8 cellular contexts compared by ENCODE assay signal in the genomic region with DNA sequence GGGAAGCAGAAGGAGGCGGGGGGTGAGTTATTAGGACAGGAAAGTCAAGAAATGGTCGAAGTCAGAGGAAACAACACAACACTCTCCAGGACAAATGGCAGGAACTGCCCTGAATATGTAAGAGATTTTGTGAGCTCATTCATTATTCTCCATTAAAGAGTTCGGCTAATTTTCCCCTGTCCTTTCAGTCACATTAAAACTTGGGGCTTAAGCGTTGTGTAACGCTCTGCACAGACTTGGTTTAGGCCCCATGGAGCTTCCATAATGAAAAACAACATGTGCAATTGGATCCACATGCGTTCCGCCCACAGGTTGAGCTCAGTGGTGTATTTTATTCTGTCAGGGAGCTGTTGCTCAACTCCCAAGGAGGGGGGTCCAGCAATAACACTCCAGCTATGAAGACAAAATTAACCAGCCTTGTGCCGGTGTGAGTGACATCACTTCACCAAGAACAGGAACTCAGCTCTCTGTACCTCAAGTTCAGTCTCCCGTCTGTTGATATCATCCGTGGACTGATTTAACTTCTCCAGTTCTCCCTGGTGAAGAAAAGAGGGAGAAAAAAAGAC. TPM values are rescaled to one million over a fixed set of nuclear protein-coding genes. Genes with fewer than 3 reads are reported as not detected.
A peak's percentile ranks its signal among the peaks of the same experiment; 100 is the strongest.
DNase-seq lines count a peak whose midpoint lies in the region; ATAC-seq and TF ChIP-seq lines count a peak whose summit lies in the region.

No MANE protein-coding gene starts in this region.

- no peaks in the 10 kb centered on the region for H3K27me3 ChIP-seq in dorsolateral prefrontal cortex
- H3K27me3 ChIP-seq in neural cell (ENCODE audit: insufficient read depth, low read depth, low read length): peaks cover 12% of the 10 kb centered on the region

- no peak overlapping the region for H2AFZ ChIP-seq in neural cell (ENCODE audit: low read depth, low read length)

- H3K27ac ChIP-seq in dorsolateral prefrontal cortex (peak overlapping the region in 51 of 59 donors; percentile 6 to 97 (median 82)), neural cell (ENCODE audit: low read length) (no peak overlapping the region)

- no peak for TF ChIP-seq EP300 in neural cell (conservative IDR thresholded peaks at IDR 0.05; ENCODE audit: poor library complexity, severe bottlenecking)

- ATAC-seq in stimulated activated naive CD8-positive, alpha-beta T cell treated with anti-CD3 and anti-CD28 coated beads, Interleukin-15, Interleukin-2, amounts not matched to agents 100 U/mL and 50 U/mL, for 24 hours: no peak
- ATAC-seq in HG02970 (IDR thresholded peaks at IDR 0.05; ENCODE audit: low FRiP score, unreplicated experiment): no peak
- ATAC-seq in HG03342 (IDR thresholded peaks at IDR 0.05; ENCODE audit: unreplicated experiment): no peak

- no peaks in the 10 kb centered on the region for H3K9me2 ChIP-seq in neural cell (ENCODE audit: insufficient read depth, low read length)

- no peak for TF ChIP-seq RAD21 in neural cell (conservative IDR thresholded peaks at IDR 0.05)

- H3F3A ChIP-seq in neural cell (ENCODE audit: insufficient read depth, low read length, poor library complexity, severe bottlenecking): no peaks in the 10 kb centered on the region

- peaks cover 25% of the 10 kb centered on the region for H3K79me2 ChIP-seq in neural cell (replicated peaks; ENCODE audit: insufficient read depth, low read length)

- H4K20me1 ChIP-seq in neural cell (ENCODE audit: insufficient read depth): no peaks in the 10 kb centered on the region

- no peak for TF ChIP-seq CTCF in dorsolateral prefrontal cortex (IDR thresholded peaks at IDR 0.05 in 54 of 56, conservative IDR thresholded peaks at IDR 0.05 in 2 of 56; ENCODE audit: low read depth in 1 of 56, partially characterized antibody in 56 of 56)
- no peak for TF ChIP-seq CTCF in neural cell (IDR thresholded peaks at IDR 0.05; ENCODE audit: poor library complexity, severe bottlenecking)

- peaks cover 3% of the 10 kb centered on the region for H3K36me3 ChIP-seq in neural cell (ENCODE audit: insufficient read depth, low read length)

- peak overlapping the region; percentile 93 for H3K9ac ChIP-seq in neural cell (ENCODE audit: low read length)

- peak overlapping the region in 51 of 59 donors; percentile 63 to 97 (median 89) for H3K4me3 ChIP-seq in dorsolateral prefrontal cortex
- H3K4me3 ChIP-seq in neural cell (ENCODE audit: low read length): peak overlapping the region; percentile 83

- intact Hi-C loops in dorsolateral prefrontal cortex (cut with DNase I): loop anchor here in 1 of 2 donors (2.0 kb wide), 1 partner anchor 19 kb away; no protein-coding TSS in a partner anchor

- peak overlapping the region; percentile 88 for H3K4me2 ChIP-seq in neural cell (ENCODE audit: low read length)

- DNase-seq in CD1c-positive myeloid dendritic cell (ENCODE audit: extremely low spot score) (peak; percentile 67), NCI-H2171 (lab: John Stamatoyannopoulos, UW) (peak; percentile 25), dorsolateral prefrontal cortex (peak in 1 of 10 donors; percentile 8)
- no peak for DNase-seq in stimulated activated naive CD8-positive, alpha-beta T cell treated with anti-CD3 and anti-CD28 coated beads, Interleukin-15, Interleukin-2, amounts not matched to agents 100 U/mL and 50 U/mL, for 24 hours
- DNase-seq in stimulated activated naive CD4-positive, alpha-beta T cell treated with Interleukin-2 at 50 U/mL for 16 hours (lab: John Stamatoyannopoulos, UW): no peak

- H3K9me3 ChIP-seq in neural cell (ENCODE audit: low read length): no peaks in the 10 kb centered on the region

TF ChIP-seq in neural cell, 6 proteins besides CTCF, POLR2A, EP300 and RAD21:
- TF ChIP-seq EZH2 (IDR thresholded peaks at IDR 0.05; ENCODE audit: borderline replicate concordance, insufficient read depth, low read length, poor library complexity, severe bottlenecking) (no peak), SMC3 (conservative IDR thresholded peaks at IDR 0.05; ENCODE audit: poor library complexity) (no peak), TAF1 (IDR thresholded peaks at IDR 0.05; ENCODE audit: low read depth) (no peak), POLR2AphosphoS5 (IDR thresholded peaks at IDR 0.05) (no peak), MXI1 (conservative IDR thresholded peaks at IDR 0.05; ENCODE audit: poor library complexity, severe bottlenecking) (peak; percentile 18)

RNA-seq across cellular contexts. Expression of gene SH3BP5, which starts 2.3 kb away (rescaled TPM):
- 100 to 1,000 TPM in 1 of 120 experiments, 10 to 100 TPM in 119; 30.2 to 111 (median 66.8) TPM for total RNA-seq in dorsolateral prefrontal cortex
- polyA plus RNA-seq in neural cell: 166 TPM in 2 replicates
- polyA minus RNA-seq in neural cell: 121 and 123 TPM in 2 replicates

Comparison
In these comparisons a context has a peak if more than half of its experiments do, and no peak if none do; other contexts are left out.
1. DNase-seq: peak in CD1c-positive myeloid dendritic cell (single experiment) and NCI-H2171 (single experiment); none in stimulated activated naive CD8-positive, alpha-beta T cell treated with anti-CD3 and anti-CD28 coated beads, Interleukin-15, Interleukin-2, amounts not matched to agents 100 U/mL and 50 U/mL, for 24 hours (single experiment) and stimulated activated naive CD4-positive, alpha-beta T cell treated with Interleukin-2 at 50 U/mL for 16 hours (single experiment).